In genomic region chr5:130773813-130774212, GRCh38 we compare ENCODE assay signal across 13 cellular contexts.
A peak's percentile ranks its signal among the peaks of the same experiment; 100 is the strongest.
DNase-seq lines count a peak whose midpoint lies in the region; ATAC-seq and TF ChIP-seq lines count a peak whose summit lies in the region.
"Had no signal": no experiment of that assay in that cellular context is flagged by ENCODE, and none has a peak within 500 bp of the region (broad histone marks: within the 10 kb centered on the region; RNA-seq: fewer than 3 reads in every experiment).

No MANE protein-coding gene starts in this region.

- H3K27ac Mint-ChIP-seq in Caco-2 (ENCODE audit: unreplicated experiment): peak overlapping the region; percentile 73
- H3K27ac Mint-ChIP-seq in activated CD8-positive, alpha-beta T cell treated with anti-CD3 and anti-CD28 coated beads, Interleukin-2, amount 10 ng/mL, durations not matched to agents 7 days and 5 days: no peak overlapping the region
- H3K27ac Mint-ChIP-seq: immature natural killer cell had no signal

- H3K36me3 ChIP-seq in Caco-2 (ENCODE audit: control insufficient read depth, insufficient read depth, low read length) (no peaks in the 10 kb centered on the region), Karpas-422 (ENCODE audit: insufficient read depth, low read length) (no peaks in the 10 kb centered on the region)

- H3K9me3 Mint-ChIP-seq in Caco-2 (ENCODE audit: unreplicated experiment): no peaks in the 10 kb centered on the region
- no peaks in the 10 kb centered on the region for H3K9me3 Mint-ChIP-seq in activated CD8-positive, alpha-beta T cell treated with anti-CD3 and anti-CD28 coated beads, Interleukin-2, amount 10 ng/mL, durations not matched to agents 7 days and 5 days (ENCODE audit: insufficient read depth)

- ATAC-seq in HG03520 (IDR thresholded peaks at IDR 0.05; ENCODE audit: unreplicated experiment): no peak
- ATAC-seq in activated CD8-positive, alpha-beta T cell treated with anti-CD3 and anti-CD28 coated beads, Interleukin-2, amount 10 ng/mL, durations not matched to agents 7 days and 5 days: no peak

- H3K27me3 ChIP-seq in Caco-2 (replicated peaks; ENCODE audit: control insufficient read depth, insufficient read depth, low read length): no peaks in the 10 kb centered on the region
- H3K27me3 ChIP-seq in Karpas-422 (ENCODE audit: low read length): no peaks in the 10 kb centered on the region

- H3K9ac ChIP-seq in Karpas-422 (ENCODE audit: low read length): no peak overlapping the region

- no TSS peak for BruUV-seq in Caco-2 (replicated peaks; lab: Mats Ljungman, UMichigan)

- H3K79me2 ChIP-seq in Karpas-422 (ENCODE audit: low read length): no peaks in the 10 kb centered on the region

- DNase-seq in Caco-2 (peak; percentile 62), Karpas-422 (peak; percentile 38), astrocyte of the hippocampus (ENCODE audit: low read depth, low spot score) (peak; percentile 27), kidney glomerular epithelial cell (lab: John Stamatoyannopoulos, UW) (peak; percentile 49), NCI-H1436 treated with DMSO at 0.1 percent for 48 hours (lab: John Stamatoyannopoulos, UW) (no peak), NCI-H2171 treated with DMSO at 0.1 percent for 48 hours (lab: John Stamatoyannopoulos, UW) (no peak)
- DNase-seq in activated CD8-positive, alpha-beta T cell treated with anti-CD3 and anti-CD28 coated beads, Interleukin-2, amount 10 ng/mL, durations not matched to agents 7 days and 5 days: no peak
- DNase-seq: activated CD8-positive, alpha-beta memory T cell treated with anti-CD3 and anti-CD28 coated beads for 24 hours; activated gamma-delta T cell; effector CD8-positive, alpha-beta T cell; immature natural killer cell; NCI-H1436 had no signal

- H3K4me3 ChIP-seq in Caco-2 (ENCODE audit: low read depth, low read length) (no peak overlapping the region), Karpas-422 (ENCODE audit: low read length) (no peak overlapping the region)

- POLR2A ChIA-PET in Caco-2 (lab: Charles Lee): no interaction called here
- POLR2A ChIA-PET in activated CD8-positive, alpha-beta T cell treated with anti-CD3 and anti-CD28 coated beads, Interleukin-2, amount 10 ng/mL, durations not matched to agents 7 days and 5 days (lab: Charles Lee): no interaction called here

- H3K27me3 Mint-ChIP-seq in Caco-2 (ENCODE audit: insufficient read depth, unreplicated experiment): no peaks in the 10 kb centered on the region
- peaks cover 4% of the 10 kb centered on the region for H3K27me3 Mint-ChIP-seq in activated CD8-positive, alpha-beta T cell treated with anti-CD3 and anti-CD28 coated beads, Interleukin-2, amount 10 ng/mL, durations not matched to agents 7 days and 5 days (ENCODE audit: low read depth)

- TF ChIP-seq CTCF in Caco-2 (IDR thresholded peaks at IDR 0.05; ENCODE audit: insufficient read depth in 1 of 2, low read depth in 1 of 2, low read length in 1 of 2, severe bottlenecking in 1 of 2, unreplicated experiment in 1 of 2): no peak

- H3K4me1 ChIP-seq in Caco-2 (peaks cover 8% of the 10 kb centered on the region), Karpas-422 (ENCODE audit: low read length) (no peaks in the 10 kb centered on the region)

- H3K27ac ChIP-seq in Karpas-422 (ENCODE audit: low read length): no peak overlapping the region

- peaks cover 6% of the 10 kb centered on the region for H3K4me1 Mint-ChIP-seq in Caco-2 (ENCODE audit: low read depth, unreplicated experiment)
- H3K4me1 Mint-ChIP-seq in activated CD8-positive, alpha-beta T cell treated with anti-CD3 and anti-CD28 coated beads, Interleukin-2, amount 10 ng/mL, durations not matched to agents 7 days and 5 days (ENCODE audit: low read depth): no peaks in the 10 kb centered on the region
- H3K4me1 Mint-ChIP-seq: immature natural killer cell had no signal

- no peaks in the 10 kb centered on the region for H3K9me2 ChIP-seq in Karpas-422 (replicated peaks; ENCODE audit: insufficient read depth, low read length)

- intact Hi-C loops in Caco-2 (cut with micrococcal nuclease; ENCODE audit: unreplicated experiment): no loop called here

- H3K9me3 ChIP-seq in Caco-2 (no peaks in the 10 kb centered on the region), Karpas-422 (ENCODE audit: low read length) (no peaks in the 10 kb centered on the region)

- CTCF ChIA-PET in Caco-2 (lab: Charles Lee): no interaction called here
- CTCF ChIA-PET in activated CD8-positive, alpha-beta T cell treated with anti-CD3 and anti-CD28 coated beads, Interleukin-2, amount 10 ng/mL, durations not matched to agents 7 days and 5 days (lab: Charles Lee): no interaction called here

- no peaks in the 10 kb centered on the region for H3K36me3 Mint-ChIP-seq in Caco-2 (ENCODE audit: insufficient read depth, unreplicated experiment)
- no peaks in the 10 kb centered on the region for H3K36me3 Mint-ChIP-seq in activated CD8-positive, alpha-beta T cell treated with anti-CD3 and anti-CD28 coated beads, Interleukin-2, amount 10 ng/mL, durations not matched to agents 7 days and 5 days (ENCODE audit: low read depth)
- H3K36me3 Mint-ChIP-seq: immature natural killer cell had no signal

- H2AFZ ChIP-seq in Karpas-422 (ENCODE audit: low read length): no peak overlapping the region

- no peak overlapping the region for H3K4me3 Mint-ChIP-seq in Caco-2 (ENCODE audit: unreplicated experiment)
- no peak overlapping the region for H3K4me3 Mint-ChIP-seq in activated CD8-positive, alpha-beta T cell treated with anti-CD3 and anti-CD28 coated beads, Interleukin-2, amount 10 ng/mL, durations not matched to agents 7 days and 5 days
- H3K4me3 Mint-ChIP-seq: immature natural killer cell had no signal

- no peaks in the 10 kb centered on the region for H4K20me1 ChIP-seq in Karpas-422 (ENCODE audit: insufficient read depth, low read depth, low read length)

- no peak overlapping the region for H3K4me2 ChIP-seq in Karpas-422 (ENCODE audit: low read depth, low read length, poor library complexity, severe bottlenecking)

Comparison
In these comparisons a context has a peak if more than half of its experiments do, and no peak if none do; other contexts are left out.
1. DNase-seq: peak in Caco-2 (2 of 2), Karpas-422 (single experiment), astrocyte of the hippocampus (single experiment) and kidney glomerular epithelial cell (single experiment); none in NCI-H1436 treated with DMSO at 0.1 percent for 48 hours (single experiment), NCI-H2171 treated with DMSO at 0.1 percent for 48 hours (single experiment) and activated CD8-positive, alpha-beta T cell treated with anti-CD3 and anti-CD28 coated beads, Interleukin-2, amount 10 ng/mL, durations not matched to agents 7 days and 5 days (single experiment).